13 cellular contexts compared by ENCODE assay signal in the genomic region with DNA sequence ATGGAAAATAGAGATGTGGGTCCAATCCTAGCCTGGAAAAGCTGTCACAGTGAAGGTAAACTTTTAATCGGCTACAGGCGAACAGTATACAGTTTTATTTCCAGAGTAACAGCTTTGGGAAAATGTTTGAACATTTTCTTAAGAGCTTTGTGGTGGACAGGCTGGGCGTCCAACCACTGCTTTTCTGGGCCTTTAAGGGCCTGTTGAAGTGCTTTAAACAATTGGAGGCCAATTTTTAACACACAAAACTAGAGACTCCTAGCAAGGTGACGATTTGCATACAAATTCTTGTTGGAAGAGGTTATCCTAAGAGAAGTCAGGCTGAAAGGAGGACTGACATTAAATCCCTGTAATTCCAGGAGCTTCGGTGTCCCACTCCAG. TPM values are rescaled to one million over a fixed set of nuclear protein-coding genes. Genes with fewer than 3 reads are reported as not detected.
DNase-seq lines count a peak whose midpoint lies in the region; ATAC-seq, FAIRE-seq and TF ChIP-seq lines count a peak whose summit lies in the region.
"Had no signal": no experiment of that assay in that cellular context is flagged by ENCODE, and none has a peak within 500 bp of the region (broad histone marks: within the 10 kb centered on the region; RNA-seq: fewer than 3 reads in every experiment).

No MANE protein-coding gene starts in this region.

- H3K4me2 ChIP-seq in keratinocyte (ENCODE audit: control insufficient read depth, extremely low read depth, insufficient read depth, low read depth, low read length): peak overlapping the region; percentile 99

- H3K27me3 Mint-ChIP-seq in activated naive CD8-positive, alpha-beta T cell treated with anti-CD3 and anti-CD28 coated beads, Interleukin-2, amount 10 ng/mL, durations not matched to agents 7 days and 5 days: no peaks in the 10 kb centered on the region

- no peak for TF ChIP-seq POLR2A in suprapubic skin (IDR thresholded peaks at IDR 0.05)

- peak overlapping the region; percentile 30 to 67 (median 60) for H3K4me3 ChIP-seq in keratinocyte (ENCODE audit: control insufficient read depth in 2 of 3, extremely low read depth in 1 of 3, insufficient read depth in 2 of 3, low read depth in 1 of 3, low read length in 3 of 3)
- peak overlapping the region; percentile 48 for H3K4me3 ChIP-seq in suprapubic skin

- H3K27ac Mint-ChIP-seq in activated naive CD8-positive, alpha-beta T cell treated with anti-CD3 and anti-CD28 coated beads, Interleukin-2, amount 10 ng/mL, durations not matched to agents 7 days and 5 days: peak overlapping the region; percentile 95
- H3K27ac Mint-ChIP-seq: naive B cell had no signal

- peak overlapping the region; percentile 85 for H3K4me3 Mint-ChIP-seq in activated naive CD8-positive, alpha-beta T cell treated with anti-CD3 and anti-CD28 coated beads, Interleukin-2, amount 10 ng/mL, durations not matched to agents 7 days and 5 days
- H3K4me3 Mint-ChIP-seq: naive B cell had no signal

- H3K9me3 ChIP-seq in keratinocyte (ENCODE audit: control insufficient read depth, low read depth, low read length): no peaks in the 10 kb centered on the region
- no peaks in the 10 kb centered on the region for H3K9me3 ChIP-seq in suprapubic skin

- peaks cover 89% of the 10 kb centered on the region for H3K4me1 ChIP-seq in keratinocyte (ENCODE audit: control insufficient read depth, extremely low read depth, insufficient read depth, low read length)
- H3K4me1 ChIP-seq in suprapubic skin: peaks cover 73% of the 10 kb centered on the region

- POLR2A ChIA-PET in activated naive CD8-positive, alpha-beta T cell treated with anti-CD3 and anti-CD28 coated beads, Interleukin-2, amount 10 ng/mL, durations not matched to agents 7 days and 5 days (lab: Charles Lee): interaction anchor here (0.9 to 23.5 kb wide), 5 partner anchors 9 to 1104 kb away, joined by 3 to 796 read pairs (median 14); a partner anchor contains a TSS

- H2AFZ ChIP-seq in keratinocyte (ENCODE audit: control insufficient read depth, low read length): no peak overlapping the region

- ATAC-seq in activated naive CD8-positive, alpha-beta T cell treated with anti-CD3 and anti-CD28 coated beads, Interleukin-2, amount 10 ng/mL, durations not matched to agents 7 days and 5 days (ENCODE audit: low read depth): no peak
- no peak for ATAC-seq in HG03135 (IDR thresholded peaks at IDR 0.05; ENCODE audit: unreplicated experiment)
- no peak for ATAC-seq in GM19351 (IDR thresholded peaks at IDR 0.05; ENCODE audit: unreplicated experiment)
- no peak for ATAC-seq in HG02759 (IDR thresholded peaks at IDR 0.05; ENCODE audit: unreplicated experiment)

- H3K36me3 Mint-ChIP-seq in activated naive CD8-positive, alpha-beta T cell treated with anti-CD3 and anti-CD28 coated beads, Interleukin-2, amount 10 ng/mL, durations not matched to agents 7 days and 5 days: peaks cover 28% of the 10 kb centered on the region
- H3K36me3 Mint-ChIP-seq: naive B cell had no signal

- WGBS in suprapubic skin: 46% methylated on average over 5 of the region's 5 CpGs

- H3K9me1 ChIP-seq in keratinocyte (ENCODE audit: control insufficient read depth, extremely low read depth, insufficient read depth, low read length): no peaks in the 10 kb centered on the region

- H3K27ac ChIP-seq in keratinocyte (ENCODE audit: control insufficient read depth, insufficient read depth, low read length) (peak overlapping the region; percentile 92), suprapubic skin (peak overlapping the region; percentile 84)

- TF ChIP-seq CTCF in keratinocyte (optimal IDR thresholded peaks at IDR 0.05 in 1 of 3, IDR thresholded peaks at IDR 0.05 in 1 of 3, conservative IDR thresholded peaks at IDR 0.05 in 1 of 3; ENCODE audit: extremely low read depth in 1 of 3, insufficient read depth in 2 of 3, low read length in 3 of 3) (no peak), suprapubic skin (IDR thresholded peaks at IDR 0.05) (no peak)

- no peak for TF ChIP-seq EP300 in suprapubic skin (IDR thresholded peaks at IDR 0.05)

- H3K4me1 Mint-ChIP-seq in activated naive CD8-positive, alpha-beta T cell treated with anti-CD3 and anti-CD28 coated beads, Interleukin-2, amount 10 ng/mL, durations not matched to agents 7 days and 5 days: peaks cover 76% of the 10 kb centered on the region

- no peak for FAIRE-seq in keratinocyte (lab: Jason Lieb, UNC)
- FAIRE-seq: GM18507, kidney had no signal

- H3K36me3 ChIP-seq in keratinocyte (ENCODE audit: control insufficient read depth in 2 of 2, extremely low read depth in 1 of 2, insufficient read depth in 2 of 2, low read length in 2 of 2) (peaks cover 0 to 2% of the 10 kb centered on the region in 2 experiments), suprapubic skin (no peaks in the 10 kb centered on the region)

- no peaks in the 10 kb centered on the region for H3K9me3 Mint-ChIP-seq in activated naive CD8-positive, alpha-beta T cell treated with anti-CD3 and anti-CD28 coated beads, Interleukin-2, amount 10 ng/mL, durations not matched to agents 7 days and 5 days
- H3K9me3 Mint-ChIP-seq: naive B cell had no signal

- H3K27me3 ChIP-seq in keratinocyte (ENCODE audit: control insufficient read depth, extremely low read depth, insufficient read depth, low read length) (no peaks in the 10 kb centered on the region), suprapubic skin (peaks cover 30% of the 10 kb centered on the region)

- peak overlapping the region; percentile 71 for H3K9ac ChIP-seq in keratinocyte (ENCODE audit: control insufficient read depth, extremely low read depth, insufficient read depth, low read length)

- H4K20me1 ChIP-seq in keratinocyte (ENCODE audit: control insufficient read depth, extremely low read depth, insufficient read depth, low read length): no peaks in the 10 kb centered on the region

- dilution Hi-C loops in keratinocyte (cut with MboI; ENCODE audit: extremely low pct_ligation_motif_present, low sequenced_read_pairs): no loop called here

- peak; percentile 62 for DNase-seq in activated effector memory CD4-positive, alpha-beta T cell treated with anti-CD3 and anti-CD28 coated beads, Interleukin-2, amount 50 U/mL, for 16 hours
- no peak for DNase-seq in activated effector memory CD4-positive, alpha-beta T cell treated with Interleukin-2 at 50 U/mL for 16 hours
- peak; percentile 30 for DNase-seq in activated naive CD8-positive, alpha-beta T cell treated with anti-CD3 and anti-CD28 coated beads, Interleukin-2, amount 10 ng/mL, durations not matched to agents 7 days and 5 days
- DNase-seq in keratinocyte (ENCODE audit: low read depth, low spot score) (no peak), suprapubic skin (ENCODE audit: low spot score in 2 of 2) (no peak)
- DNase-seq: kidney, naive B cell, SW 1271 had no signal

- peaks cover 91% of the 10 kb centered on the region for H3K79me2 ChIP-seq in keratinocyte (ENCODE audit: control insufficient read depth, insufficient read depth, low read length)

RNA-seq across cellular contexts. Expression of a gene that starts 27.0 kb away (rescaled TPM):
- total RNA-seq in activated naive CD8-positive, alpha-beta T cell treated with anti-CD3 and anti-CD28 coated beads, Interleukin-2, amount 10 ng/mL, durations not matched to agents 7 days and 5 days: 100 to 1,000 TPM in 1 of 2 experiments, 10 to 100 TPM in 1; 99.5 to 104 TPM
- 3.6 to 6.4 TPM (median 5.2 TPM) in 3 replicates for polyA plus RNA-seq in keratinocyte
- polyA plus RNA-seq in keratinocyte (2011; ENCODE audit: low read depth): 2.3 TPM
- polyA plus RNA-seq in keratinocyte (2011; cell fraction: cytosol; rRNA removed): 2.6 and 3.0 TPM in 2 replicates
- polyA plus RNA-seq in keratinocyte (2011; cell fraction: nucleus; rRNA removed): 10.9 and 11.1 TPM in 2 replicates
- 3.9 and 7.8 TPM in 2 replicates for polyA plus RNA-seq in keratinocyte (2012; ENCODE audit: low replicate concordance)
- polyA minus RNA-seq in keratinocyte: 6.5 to 9.3 TPM (median 8.7 TPM) in 3 replicates
- 9.4 TPM for polyA minus RNA-seq in keratinocyte (2011; cell fraction: cytosol; rRNA and poly(A)+ RNA removed)
- 17.1 and 20.4 TPM in 2 replicates for polyA minus RNA-seq in keratinocyte (2011; cell fraction: nucleus; rRNA and poly(A)+ RNA removed)
- total RNA-seq in suprapubic skin: 10 to 100 TPM; 35.9 to 53.8 (median 47.5) TPM
- total RNA-seq: LHCN-M2 had no signal

Comparison
In these comparisons a context has a peak if more than half of its experiments do, and no peak if none do; other contexts are left out.
1. DNase-seq: peak in activated effector memory CD4-positive, alpha-beta T cell treated with anti-CD3 and anti-CD28 coated beads, Interleukin-2, amount 50 U/mL, for 16 hours (single experiment) and activated naive CD8-positive, alpha-beta T cell treated with anti-CD3 and anti-CD28 coated beads, Interleukin-2, amount 10 ng/mL, durations not matched to agents 7 days and 5 days (single experiment); none in activated effector memory CD4-positive, alpha-beta T cell treated with Interleukin-2 at 50 U/mL for 16 hours (single experiment), keratinocyte (single experiment) and suprapubic skin (0 of 2).